In genomic region chr6:161722394-161722793, GRCh38 we compare ENCODE assay signal across 35 cellular contexts.
"Had no signal": no experiment of that assay in that cellular context is flagged by ENCODE, and none has a peak within 500 bp of the region (broad histone marks: within the 10 kb centered on the region; RNA-seq: fewer than 3 reads in every experiment).

No MANE protein-coding gene starts in this region.

- H3K36me3 ChIP-seq: MG63 had no signal

- H3K9me3 ChIP-seq: MG63 had no signal

- DNase-seq: Karpas-422, Kasumi-1, MG63, MM.1S, MV-4-11, NCI-H1048, NCI-H1092, NCI-H1092 treated with DMSO at 0.1 percent for 48 hours, NCI-H1105, NCI-H1105 treated with DMSO at 0.1 percent for 48 hours, NCI-H1417, NCI-H1417 treated with DMSO at 0.1 percent for 48 hours, NCI-H1436, NCI-H1436 treated with DMSO at 0.1 percent for 48 hours, NCI-H146, NCI-H1694, NCI-H1694 treated with DMSO at 0.1 percent for 48 hours, NCI-H187, NCI-H187 treated with DMSO at 0.1 percent for 48 hours, NCI-H1930, NCI-H2029, NCI-H2029 treated with DMSO at 0.1 percent for 48 hours, NCI-H2081, NCI-H2081 treated with DMSO at 0.1 percent for 48 hours, NCI-H2107, NCI-H2171, NCI-H2171 treated with DMSO at 0.1 percent for 48 hours, NCI-H2227 treated with DMSO at 0.1 percent for 48 hours, NCI-H226, NCI-H345, NCI-H446, NCI-H446 treated with DMSO at 0.1 percent for 48 hours, NCI-H510A, NCI-H510A treated with DMSO at 0.1 percent for 48 hours, NCI-H524 had no signal

- H3K4me3 ChIP-seq: MG63 had no signal

- H3K27me3 ChIP-seq: MG63 had no signal
